In the genomic region with DNA sequence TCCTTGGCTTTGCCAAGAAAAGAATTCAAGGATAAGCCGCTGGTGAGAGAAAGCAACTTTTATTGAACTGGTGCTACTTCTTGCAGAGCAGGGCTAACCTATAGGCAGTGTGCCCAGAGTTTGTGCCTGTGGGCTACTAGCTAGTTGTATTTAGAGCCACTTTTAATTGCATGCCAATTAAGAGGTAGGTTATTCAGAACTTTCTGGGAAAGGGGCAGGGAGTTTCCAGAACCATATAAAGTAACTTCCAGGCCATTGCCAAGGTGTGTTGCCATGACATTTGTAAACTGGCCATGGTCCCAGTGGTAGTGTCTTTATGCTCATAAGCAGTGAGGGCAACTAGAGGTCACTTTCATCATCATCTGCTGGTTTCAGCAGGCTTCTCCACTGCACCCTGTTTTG, we compare ENCODE assay signal across 3 cellular contexts. TPM values are rescaled to one million over a fixed set of nuclear protein-coding genes. Genes with fewer than 3 reads are reported as not detected.
"Had no signal": no experiment of that assay in that cellular context is flagged by ENCODE, and none has a peak within 500 bp of the region (broad histone marks: within the 10 kb centered on the region; RNA-seq: fewer than 3 reads in every experiment).

No MANE protein-coding gene starts in this region.

RNA-seq across cellular contexts. Expression of a gene that starts 50.2 kb away (rescaled TPM):
- total RNA-seq: bronchial epithelial cell, left ventricle myocardium superior, skeletal muscle tissue had no signal
